ENCODE assay signal across 16 cellular contexts in genomic region chr2:201402651-201403573, GRCh38. TPM values are rescaled to one million over a fixed set of nuclear protein-coding genes. Genes with fewer than 3 reads are reported as not detected.
DNase-seq lines count a peak whose midpoint lies in the region; ATAC-seq and TF ChIP-seq lines count a peak whose summit lies in the region.
"Had no signal": no experiment of that assay in that cellular context is flagged by ENCODE, and none has a peak within 500 bp of the region (broad histone marks: within the 10 kb centered on the region; RNA-seq: fewer than 3 reads in every experiment).

No MANE protein-coding gene starts in this region.

- no peak overlapping the region for H3K4me2 ChIP-seq in HCT116 (ENCODE audit: low read length)

- TF ChIP-seq CTCF in HCT116 (IDR thresholded peaks at IDR 0.05 in 2 of 3, conservative IDR thresholded peaks at IDR 0.05 in 1 of 3; ENCODE audit: borderline replicate concordance in 1 of 3, insufficient read depth in 1 of 3, low read depth in 2 of 3, low read length in 2 of 3) (no peak), fibroblast of pulmonary artery (IDR thresholded peaks at IDR 0.05; ENCODE audit: low read length, missing control alignments) (no peak), psoas muscle (IDR thresholded peaks at IDR 0.05) (no peak)

- RAD21 ChIA-PET in HCT116 (lab: Charles Lee; ENCODE audit: low non-redundant PET in 1 of 2, low total read pairs in 2 of 2, uncharacterized antibody in 2 of 2, unreplicated experiment in 2 of 2) = interaction anchor here in 1 of 2 experiments (0.6 kb wide), 1 partner anchor 49 kb away, joined by 3 read pairs; the partner anchor contains the start of gene STRADB

- H3K36me3 Mint-ChIP-seq in T-helper 17 cell (ENCODE audit: low read depth) = peaks cover 2% of the 10 kb centered on the region
- peaks cover 4 to 36% (median 21%) of the 10 kb centered on the region in 5 donors for H3K36me3 Mint-ChIP-seq in naive thymus-derived CD4-positive, alpha-beta T cell
- H3K36me3 Mint-ChIP-seq in activated naive CD8-positive, alpha-beta T cell treated with anti-CD3 and anti-CD28 coated beads for 36 hours = peaks cover 19% of the 10 kb centered on the region

- H3K36me3 ChIP-seq in HCT116 (ENCODE audit: control insufficient read depth in 1 of 2, insufficient read depth in 2 of 2, low read length in 2 of 2) (no peaks in the 10 kb centered on the region), psoas muscle (ENCODE audit: insufficient read depth in 1 of 2, low read depth in 1 of 2) (peaks cover 0 to 14% of the 10 kb centered on the region in 2 donors)
- H3K36me3 ChIP-seq in naive thymus-derived CD4-positive, alpha-beta T cell (ENCODE audit: control insufficient read depth in 2 of 3, insufficient read depth in 3 of 3, low read length in 3 of 3) = peaks cover 0 to 12% (median 2%) of the 10 kb centered on the region in 3 experiments

- BruUV-seq in HCT116 (replicated peaks; lab: Mats Ljungman, UMichigan) = no TSS peak

- H3K27ac ChIP-seq in HCT116 (ENCODE audit: low read depth, low read length) = no peak overlapping the region
- H3K27ac ChIP-seq in psoas muscle = peak overlapping the region; percentile 28
- no peak overlapping the region for H3K27ac ChIP-seq in naive thymus-derived CD4-positive, alpha-beta T cell (ENCODE audit: low read depth, low read length)
- H3K27ac ChIP-seq: left lung had no signal

- no peaks in the 10 kb centered on the region for H3K79me2 ChIP-seq in HCT116 (ENCODE audit: insufficient read depth, low read length)

- H3K4me3 ChIP-seq in HCT116 (replicated peaks in 1 of 2; ENCODE audit: low read depth in 1 of 2, low read length in 2 of 2) = no peak overlapping the region
- no peak overlapping the region for H3K4me3 ChIP-seq in fibroblast of pulmonary artery (replicated peaks; ENCODE audit: low read depth, low read length)
- H3K4me3 ChIP-seq in psoas muscle = no peak overlapping the region
- H3K4me3 ChIP-seq in naive thymus-derived CD4-positive, alpha-beta T cell (ENCODE audit: low read length) = no peak overlapping the region
- H3K4me3 ChIP-seq: left lung had no signal

- H3K4me1 Mint-ChIP-seq in T-helper 17 cell = peaks cover 20% of the 10 kb centered on the region
- peaks cover 12 to 63% (median 49%) of the 10 kb centered on the region in 7 donors for H3K4me1 Mint-ChIP-seq in naive thymus-derived CD4-positive, alpha-beta T cell
- H3K4me1 Mint-ChIP-seq in activated naive CD8-positive, alpha-beta T cell treated with anti-CD3 and anti-CD28 coated beads for 36 hours = peaks cover 44% of the 10 kb centered on the region

- no peak overlapping the region for H3K4me3 Mint-ChIP-seq in T-helper 17 cell
- H3K4me3 Mint-ChIP-seq in naive thymus-derived CD4-positive, alpha-beta T cell = no peak overlapping the region
- H3K4me3 Mint-ChIP-seq in activated naive CD8-positive, alpha-beta T cell treated with anti-CD3 and anti-CD28 coated beads for 36 hours = no peak overlapping the region
- H3K4me3 Mint-ChIP-seq: activated CD8-positive, alpha-beta T cell treated with anti-CD3 and anti-CD28 coated beads, Interleukin-2, amount 10 ng/mL, durations not matched to agents 7 days and 5 days; CD4-positive, alpha-beta memory T cell had no signal

- no peaks in the 10 kb centered on the region for H4K20me1 ChIP-seq in HCT116 (ENCODE audit: insufficient read depth)

- H3K27me3 Mint-ChIP-seq in T-helper 17 cell = no peaks in the 10 kb centered on the region
- H3K27me3 Mint-ChIP-seq in naive thymus-derived CD4-positive, alpha-beta T cell = no peaks in the 10 kb centered on the region
- H3K27me3 Mint-ChIP-seq in activated naive CD8-positive, alpha-beta T cell treated with anti-CD3 and anti-CD28 coated beads for 36 hours = no peaks in the 10 kb centered on the region
- H3K27me3 Mint-ChIP-seq: CD4-positive, alpha-beta memory T cell had no signal

- peak overlapping the region; percentile 34 for H3K27ac Mint-ChIP-seq in T-helper 17 cell
- peak overlapping the region in 3 of 9 donors; percentile 29 to 52 (median 41) for H3K27ac Mint-ChIP-seq in naive thymus-derived CD4-positive, alpha-beta T cell
- H3K27ac Mint-ChIP-seq in activated naive CD8-positive, alpha-beta T cell treated with anti-CD3 and anti-CD28 coated beads for 36 hours = no peak overlapping the region
- H3K27ac Mint-ChIP-seq: activated CD8-positive, alpha-beta T cell treated with anti-CD3 and anti-CD28 coated beads, Interleukin-2, amount 10 ng/mL, durations not matched to agents 7 days and 5 days had no signal

- POLR2A ChIA-PET in HCT116 (lab: Charles Lee) = no interaction called here
- POLR2A ChIA-PET in naive thymus-derived CD4-positive, alpha-beta T cell (lab: Charles Lee) = no interaction called here

- no peaks in the 10 kb centered on the region for H3K9me2 ChIP-seq in HCT116 (ENCODE audit: insufficient read depth)

- no peak for TF ChIP-seq POLR2A in HCT116 (IDR thresholded peaks at IDR 0.05; ENCODE audit: borderline replicate concordance, extremely low read depth, insufficient read depth, insufficient read length)

- WGBS in psoas muscle, 3 donors = 48 to 64% (median 52%) methylated on average over 6 of the region's 6 CpGs

- CTCF ChIA-PET in HCT116 (lab: Charles Lee) = no interaction called here
- CTCF ChIA-PET in naive thymus-derived CD4-positive, alpha-beta T cell (lab: Charles Lee) = interaction anchor here (1.8 kb wide), 1 partner anchor 49 kb away, joined by 7 read pairs; the partner anchor contains the start of genes STRADB and TRAK2

- DNase-seq in HCT116 (ENCODE audit: low read depth, low spot score) (no peak), T-helper 17 cell (no peak), fibroblast of pulmonary artery (ENCODE audit: low read depth) (peak; percentile 22), psoas muscle (no peak), AML-193 (lab: John Stamatoyannopoulos, UW) (no peak), NCI-H146 (lab: John Stamatoyannopoulos, UW) (no peak)
- DNase-seq in naive thymus-derived CD4-positive, alpha-beta T cell = no peak
- no peak for DNase-seq in activated naive CD8-positive, alpha-beta T cell treated with anti-CD3 and anti-CD28 coated beads for 36 hours
- DNase-seq: activated CD8-positive, alpha-beta T cell treated with anti-CD3 and anti-CD28 coated beads, Interleukin-2, amount 10 ng/mL, durations not matched to agents 7 days and 5 days; CD4-positive, alpha-beta memory T cell; central memory CD4-positive, alpha-beta T cell; hippocampal formation; left lung; NCI-H1436; NCI-H748 treated with DMSO at 0.1 percent for 48 hours; SHP77 treated with DMSO at 0.1 percent for 48 hours had no signal

- H3K27me3 ChIP-seq in HCT116 (ENCODE audit: insufficient read depth, low read length) (no peaks in the 10 kb centered on the region), psoas muscle (ENCODE audit: insufficient read depth in 3 of 3, low read length in 2 of 3) (no peaks in the 10 kb centered on the region)
- no peaks in the 10 kb centered on the region for H3K27me3 ChIP-seq in naive thymus-derived CD4-positive, alpha-beta T cell (ENCODE audit: control insufficient read depth in 2 of 2, insufficient read depth in 2 of 2, low read length in 2 of 2)
- H3K27me3 ChIP-seq: left lung had no signal

- peaks cover 8 to 24% of the 10 kb centered on the region in 2 experiments for H3K4me1 ChIP-seq in HCT116 (ENCODE audit: control insufficient read depth in 1 of 2, insufficient read depth in 2 of 2, low read length in 2 of 2)
- H3K4me1 ChIP-seq in psoas muscle = peaks cover 57% of the 10 kb centered on the region
- H3K4me1 ChIP-seq in naive thymus-derived CD4-positive, alpha-beta T cell (ENCODE audit: control insufficient read depth in 2 of 2, insufficient read depth in 2 of 2, low read length in 2 of 2) = peaks cover 0 to 21% of the 10 kb centered on the region in 2 donors

- intact Hi-C loops in HCT116 (cut with micrococcal nuclease) = no loop called here
- intact Hi-C loops in psoas muscle (cut with DNase I) = no loop called here
- intact Hi-C loops in naive thymus-derived CD4-positive, alpha-beta T cell (cut with micrococcal nuclease) = no loop called here

- no peaks in the 10 kb centered on the region for H3K9me3 ChIP-seq in HCT116 (ENCODE audit: control insufficient read depth in 1 of 2, insufficient read depth in 1 of 2, low read depth in 1 of 2, low read length in 2 of 2)
- no peaks in the 10 kb centered on the region for H3K9me3 ChIP-seq in T-helper 17 cell (ENCODE audit: control insufficient read depth, low read length, poor library complexity, severe bottlenecking)
- H3K9me3 ChIP-seq in psoas muscle = no peaks in the 10 kb centered on the region
- H3K9me3 ChIP-seq in naive thymus-derived CD4-positive, alpha-beta T cell (ENCODE audit: control insufficient read depth in 2 of 3, low read length in 3 of 3) = no peaks in the 10 kb centered on the region
- H3K9me3 ChIP-seq: left lung had no signal

- no peak overlapping the region for H3K9ac ChIP-seq in HCT116 (ENCODE audit: low read length)

- no peak overlapping the region for H2AFZ ChIP-seq in HCT116 (ENCODE audit: low read depth, low read length, poor library complexity, severe bottlenecking)

- ATAC-seq in HCT116 = no peak
- ATAC-seq in T-helper 17 cell = no peak
- ATAC-seq in psoas muscle = no peak
- ATAC-seq in naive thymus-derived CD4-positive, alpha-beta T cell = no peak
- ATAC-seq: activated CD8-positive, alpha-beta T cell treated with anti-CD3 and anti-CD28 coated beads, Interleukin-2, amount 10 ng/mL, durations not matched to agents 7 days and 5 days had no signal

- no peak for TF ChIP-seq RAD21 in HCT116 (IDR thresholded peaks at IDR 0.05; ENCODE audit: low read depth)

- no peaks in the 10 kb centered on the region for H3K9me3 Mint-ChIP-seq in naive thymus-derived CD4-positive, alpha-beta T cell
- no peaks in the 10 kb centered on the region for H3K9me3 Mint-ChIP-seq in activated naive CD8-positive, alpha-beta T cell treated with anti-CD3 and anti-CD28 coated beads for 36 hours
- H3K9me3 Mint-ChIP-seq: CD4-positive, alpha-beta memory T cell had no signal

RNA-seq across cellular contexts. Expression of gene FLACC1, which starts 45.8 kb away (rescaled TPM):
- total RNA-seq in HCT116 (2021; ENCODE audit: unreplicated experiment) (0.74 TPM), T-helper 17 cell (1 to 10 TPM; 4.5 to 4.7 TPM), psoas muscle (1 to 10 TPM; 1.7 to 4.3 (median 1.8) TPM)
- 0.14 TPM in 1 of 2 replicates, not detected in the other for polyA plus RNA-seq in HCT116 (2012)
- polyA plus RNA-seq in psoas muscle = 1 to 10 TPM in 1 of 3 donors, under 1 TPM in 2; 0.55 to 3.8 (median 0.82) TPM
- total RNA-seq in naive thymus-derived CD4-positive, alpha-beta T cell = 1 to 10 TPM; 3.9 to 9.5 (median 7.4) TPM
- 1 to 10 TPM; 3.1 to 3.7 TPM for polyA plus RNA-seq in naive thymus-derived CD4-positive, alpha-beta T cell
- 1 to 10 TPM in 1 of 2 experiments, under 1 TPM in 1; 0.98 to 1.3 TPM for total RNA-seq in activated naive CD8-positive, alpha-beta T cell treated with anti-CD3 and anti-CD28 coated beads for 36 hours

RNA-seq across cellular contexts. Expression of gene TRAK2, which starts 48.3 kb away (rescaled TPM):
- 15.2 TPM for total RNA-seq in HCT116 (2021; ENCODE audit: unreplicated experiment)
- 5.5 and 7.8 TPM in 2 replicates for polyA plus RNA-seq in HCT116 (2012)
- total RNA-seq in T-helper 17 cell = 10 to 100 TPM; 31.4 to 40.7 TPM
- total RNA-seq in psoas muscle = 10 to 100 TPM; 17.6 to 53.0 (median 36.5) TPM
- 10 to 100 TPM in 2 of 3 donors, 1 to 10 TPM in 1; 9.8 to 23.4 (median 21.1) TPM for polyA plus RNA-seq in psoas muscle
- total RNA-seq in naive thymus-derived CD4-positive, alpha-beta T cell = 10 to 100 TPM; 27.8 to 47.6 (median 35.2) TPM
- 10 to 100 TPM; 27.2 to 30.7 TPM for polyA plus RNA-seq in naive thymus-derived CD4-positive, alpha-beta T cell
- 10 to 100 TPM; 21.2 to 24.6 TPM for total RNA-seq in activated naive CD8-positive, alpha-beta T cell treated with anti-CD3 and anti-CD28 coated beads for 36 hours

RNA-seq across cellular contexts. Expression of gene STRADB, which starts 48.6 kb away (rescaled TPM):
- total RNA-seq in HCT116 (2021; ENCODE audit: unreplicated experiment) (17.4 TPM), T-helper 17 cell (1 to 10 TPM; 6.9 to 8.3 TPM), psoas muscle (10 to 100 TPM; 55.9 to 87.3 (median 81.2) TPM)
- polyA plus RNA-seq in HCT116 (2012) = 11.5 TPM in 2 replicates
- polyA plus RNA-seq in psoas muscle = 100 to 1,000 TPM in 1 of 3 donors, 10 to 100 TPM in 2; 48.5 to 175 (median 69.9) TPM
- 10 to 100 TPM; 11.9 to 18.4 (median 16.1) TPM for total RNA-seq in naive thymus-derived CD4-positive, alpha-beta T cell
- 10 to 100 TPM; 31.5 to 41.4 TPM for polyA plus RNA-seq in naive thymus-derived CD4-positive, alpha-beta T cell
- 10 to 100 TPM; 22.4 to 23.2 TPM for total RNA-seq in activated naive CD8-positive, alpha-beta T cell treated with anti-CD3 and anti-CD28 coated beads for 36 hours
